16 cellular contexts compared by ENCODE assay signal in the genomic region with DNA sequence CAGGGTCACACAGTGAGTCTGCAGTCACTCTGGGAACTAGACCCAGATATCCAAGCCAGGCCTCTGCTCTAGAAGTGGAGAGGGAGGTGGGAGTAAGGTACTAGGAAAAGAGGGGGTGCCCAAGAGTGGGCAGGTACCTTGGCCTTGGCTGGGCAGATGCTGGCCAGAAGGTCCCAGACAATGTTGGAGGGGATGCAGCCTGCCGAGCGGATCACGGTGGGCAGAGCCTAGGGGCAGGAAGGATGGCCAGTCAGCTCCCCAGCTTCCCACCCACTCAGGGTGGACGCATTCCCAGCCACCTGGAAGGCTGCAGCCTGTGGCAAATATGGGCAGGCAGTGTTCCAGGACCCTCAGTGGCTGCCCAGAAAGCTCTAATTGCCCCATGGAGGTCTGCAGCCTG. TPM values are rescaled to one million over a fixed set of nuclear protein-coding genes. Genes with fewer than 3 reads are reported as not detected.
"Had no signal": no experiment of that assay in that cellular context is flagged by ENCODE, and none has a peak within 500 bp of the region (broad histone marks: within the 10 kb centered on the region; RNA-seq: fewer than 3 reads in every experiment).

No MANE protein-coding gene starts in this region.

- H3K27ac ChIP-seq: esophagus squamous epithelium, heart left ventricle, tibial artery had no signal

- H3K4me3 Mint-ChIP-seq: activated CD4-positive, alpha-beta T cell treated with anti-CD3 and anti-CD28 coated beads, Interleukin-2, amount 10 ng/mL, durations not matched to agents 7 days and 5 days; activated naive CD4-positive, alpha-beta T cell treated with anti-CD3 and anti-CD28 coated beads, Interleukin-2, amount 50 U/mL, for 24 hours; activated T-cell treated with anti-CD3 and anti-CD28 coated beads, Interleukin-2, amount 50 U/mL, for 72 hours; stimulated activated effector memory CD8-positive, alpha-beta T cell treated with anti-CD3 and anti-CD28 coated beads, Interleukin-12 subunit alpha, Interleukin-12 subunit beta, amount 100 ng/mL, for 72 hours; T-helper 1 cell treated with Interleukin-12 subunit alpha and Interleukin-12 subunit beta and Interleukin-4 antibody, amounts not matched to agents 30 μg/mL and 1 μg/mL, for 36 hours had no signal

- DNase-seq: activated CD4-positive, alpha-beta T cell treated with anti-CD3 and anti-CD28 coated beads, Interleukin-2, amount 10 ng/mL, durations not matched to agents 7 days and 5 days; activated CD4-positive, CD25-positive, alpha-beta regulatory T cell; activated T-cell treated with anti-CD3 and anti-CD28 coated beads, Interleukin-2, amount 50 U/mL, for 72 hours; amygdala; cerebellar nuclear complex; esophagus squamous epithelium; foreskin fibroblast; left ventricle myocardium superior had no signal

- H3K36me3 Mint-ChIP-seq: activated naive CD4-positive, alpha-beta T cell treated with anti-CD3 and anti-CD28 coated beads, Interleukin-2, amount 50 U/mL, for 24 hours; brain had no signal

- H3K27ac Mint-ChIP-seq: activated T-cell treated with anti-CD3 and anti-CD28 coated beads, Interleukin-2, amount 50 U/mL, for 72 hours; stimulated activated effector memory CD8-positive, alpha-beta T cell treated with anti-CD3 and anti-CD28 coated beads, Interleukin-12 subunit alpha, Interleukin-12 subunit beta, amount 100 ng/mL, for 72 hours; T-helper 1 cell treated with Interleukin-12 subunit alpha and Interleukin-12 subunit beta and Interleukin-4 antibody, amounts not matched to agents 30 μg/mL and 1 μg/mL, for 36 hours had no signal

- H3K9me3 Mint-ChIP-seq: activated CD4-positive, alpha-beta T cell treated with anti-CD3 and anti-CD28 coated beads, Interleukin-2, amount 10 ng/mL, durations not matched to agents 7 days and 5 days; activated naive CD4-positive, alpha-beta T cell treated with anti-CD3 and anti-CD28 coated beads, Interleukin-2, amount 50 U/mL, for 24 hours; activated T-cell treated with anti-CD3 and anti-CD28 coated beads, Interleukin-2, amount 50 U/mL, for 72 hours; stimulated activated effector memory CD8-positive, alpha-beta T cell treated with anti-CD3 and anti-CD28 coated beads, Interleukin-12 subunit alpha, Interleukin-12 subunit beta, amount 100 ng/mL, for 72 hours; T-helper 1 cell treated with Interleukin-12 subunit alpha and Interleukin-12 subunit beta and Interleukin-4 antibody, amounts not matched to agents 30 μg/mL and 1 μg/mL, for 36 hours had no signal

- H3K27me3 Mint-ChIP-seq: activated CD4-positive, alpha-beta T cell treated with anti-CD3 and anti-CD28 coated beads, Interleukin-2, amount 10 ng/mL, durations not matched to agents 7 days and 5 days had no signal

RNA-seq across cellular contexts. Expression of gene SPOCD1, which starts 23.3 kb away (rescaled TPM):
- total RNA-seq: activated CD8-positive, alpha-beta memory T cell treated with anti-CD3 and anti-CD28 coated beads for 36 hours; left ventricle myocardium superior; Right ventricle myocardium inferior had no signal
